2 cellular contexts compared by ENCODE assay signal in the genomic region with DNA sequence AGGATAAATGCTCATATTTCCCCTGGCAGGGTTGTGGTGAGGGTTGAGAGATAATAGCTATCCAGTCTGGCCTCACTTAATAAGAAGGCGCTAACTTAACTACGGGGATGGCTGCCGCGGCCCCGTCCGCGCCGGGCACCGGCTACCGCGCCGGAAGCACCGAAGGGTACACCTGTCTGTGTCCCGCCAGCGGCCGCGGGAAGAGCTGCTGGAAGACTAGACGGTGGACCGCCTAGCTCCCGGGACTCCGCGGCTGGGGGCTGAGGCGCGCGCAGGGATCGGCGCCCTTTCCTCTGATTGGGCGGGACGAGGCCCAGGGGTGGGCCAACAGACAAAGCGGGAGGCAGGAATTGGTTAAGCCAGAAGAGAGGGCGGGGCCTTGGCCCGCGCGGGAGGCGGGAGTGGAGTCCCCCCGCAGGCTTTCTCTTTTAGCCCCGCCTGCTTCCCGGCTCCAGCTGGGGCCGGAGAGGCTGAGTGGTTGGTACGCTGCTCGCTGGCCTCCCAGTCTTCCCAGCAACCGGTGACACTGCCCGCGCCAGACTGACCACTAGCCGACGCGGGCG.
TF ChIP-seq lines count a peak whose summit lies in the region.

A gene (plus strand): TSS at position 431 of the 563 bp plus-strand sequence. CDS start 9,051 bp downstream, outside the sequence.

TF ChIP-seq in A549, 52 proteins besides CTCF, POLR2A, EP300 and RAD21 (continued from another document):
- TF ChIP-seq, protein P1, sequence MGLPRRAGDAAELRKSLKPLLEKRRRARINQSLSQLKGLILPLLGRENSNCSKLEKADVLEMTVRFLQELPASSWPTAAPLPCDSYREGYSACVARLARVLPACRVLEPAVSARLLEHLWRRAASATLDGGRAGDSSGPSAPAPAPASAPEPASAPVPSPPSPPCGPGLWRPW (IDR thresholded peaks at IDR 0.05): no peak
- TF ChIP-seq RFX5 (IDR thresholded peaks at IDR 0.05): peak; percentile 99
- no peak for TF ChIP-seq CEBPB (IDR thresholded peaks at IDR 0.05)
- TF ChIP-seq TP53 (CRISPR knock-in tag; IDR thresholded peaks at IDR 0.05): no peak
- TF ChIP-seq, protein P2, sequence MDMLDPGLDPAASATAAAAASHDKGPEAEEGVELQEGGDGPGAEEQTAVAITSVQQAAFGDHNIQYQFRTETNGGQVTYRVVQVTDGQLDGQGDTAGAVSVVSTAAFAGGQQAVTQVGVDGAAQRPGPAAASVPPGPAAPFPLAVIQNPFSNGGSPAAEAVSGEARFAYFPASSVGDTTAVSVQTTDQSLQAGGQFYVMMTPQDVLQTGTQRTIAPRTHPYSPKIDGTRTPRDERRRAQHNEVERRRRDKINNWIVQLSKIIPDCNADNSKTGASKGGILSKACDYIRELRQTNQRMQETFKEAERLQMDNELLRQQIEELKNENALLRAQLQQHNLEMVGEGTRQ (IDR thresholded peaks at IDR 0.05): no peak
- TF ChIP-seq HOXB13 (CRISPR knock-in tag; IDR thresholded peaks at IDR 0.05; ENCODE audit: low read depth): no peak
- peak; percentile 79 for TF ChIP-seq PHF8 (IDR thresholded peaks at IDR 0.05; ENCODE audit: borderline replicate concordance, low read depth)
- 0 out of 3 replicates have a peak, but pooled peaks have one; percentile 10 for TF ChIP-seq SMC3 (IDR thresholded peaks at IDR 0.05)
- TF ChIP-seq, protein P3, sequence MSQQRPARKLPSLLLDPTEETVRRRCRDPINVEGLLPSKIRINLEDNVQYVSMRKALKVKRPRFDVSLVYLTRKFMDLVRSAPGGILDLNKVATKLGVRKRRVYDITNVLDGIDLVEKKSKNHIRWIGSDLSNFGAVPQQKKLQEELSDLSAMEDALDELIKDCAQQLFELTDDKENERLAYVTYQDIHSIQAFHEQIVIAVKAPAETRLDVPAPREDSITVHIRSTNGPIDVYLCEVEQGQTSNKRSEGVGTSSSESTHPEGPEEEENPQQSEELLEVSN (IDR thresholded peaks at IDR 0.05; ENCODE audit: borderline replicate concordance, low read depth): peak; percentile 55
- no peak for TF ChIP-seq HEYL (CRISPR knock-in tag; IDR thresholded peaks at IDR 0.05)
- TF ChIP-seq RCOR1 (IDR thresholded peaks at IDR 0.05; ENCODE audit: low read depth, low read length): no peak
- TF ChIP-seq ESRRA (IDR thresholded peaks at IDR 0.05; ENCODE audit: borderline replicate concordance, low read length): no peak
- no peak for TF ChIP-seq EHF (CRISPR knock-in tag; IDR thresholded peaks at IDR 0.05)
- no peak for TF ChIP-seq RARB (CRISPR knock-in tag; IDR thresholded peaks at IDR 0.05)
- TF ChIP-seq, protein P4, sequence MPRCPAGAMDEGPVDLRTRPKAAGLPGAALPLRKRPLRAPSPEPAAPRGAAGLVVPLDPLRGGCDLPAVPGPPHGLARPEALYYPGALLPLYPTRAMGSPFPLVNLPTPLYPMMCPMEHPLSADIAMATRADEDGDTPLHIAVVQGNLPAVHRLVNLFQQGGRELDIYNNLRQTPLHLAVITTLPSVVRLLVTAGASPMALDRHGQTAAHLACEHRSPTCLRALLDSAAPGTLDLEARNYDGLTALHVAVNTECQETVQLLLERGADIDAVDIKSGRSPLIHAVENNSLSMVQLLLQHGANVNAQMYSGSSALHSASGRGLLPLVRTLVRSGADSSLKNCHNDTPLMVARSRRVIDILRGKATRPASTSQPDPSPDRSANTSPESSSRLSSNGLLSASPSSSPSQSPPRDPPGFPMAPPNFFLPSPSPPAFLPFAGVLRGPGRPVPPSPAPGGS (IDR thresholded peaks at IDR 0.05): peak; percentile 55; the same call in 1 of the 3 replicates
- TF ChIP-seq, protein P5, sequence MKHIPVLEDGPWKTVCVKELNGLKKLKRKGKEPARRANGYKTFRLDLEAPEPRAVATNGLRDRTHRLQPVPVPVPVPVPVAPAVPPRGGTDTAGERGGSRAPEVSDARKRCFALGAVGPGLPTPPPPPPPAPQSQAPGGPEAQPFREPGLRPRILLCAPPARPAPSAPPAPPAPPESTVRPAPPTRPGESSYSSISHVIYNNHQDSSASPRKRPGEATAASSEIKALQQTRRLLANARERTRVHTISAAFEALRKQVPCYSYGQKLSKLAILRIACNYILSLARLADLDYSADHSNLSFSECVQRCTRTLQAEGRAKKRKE (CRISPR knock-in tag; IDR thresholded peaks at IDR 0.05; ENCODE audit: low read depth): no peak
- TF ChIP-seq CBX8 (IDR thresholded peaks at IDR 0.05): no peak
- no peak for TF ChIP-seq RNF2 (IDR thresholded peaks at IDR 0.05; ENCODE audit: borderline replicate concordance, low read depth)
- no peak for TF ChIP-seq NFE2L2 (conservative IDR thresholded peaks at IDR 0.05; ENCODE audit: low read length)

TF ChIP-seq in K562, 482 proteins besides CTCF, POLR2A, EP300 and RAD21 (continued from another document and continues in another):
- TF ChIP-seq, protein P6, sequence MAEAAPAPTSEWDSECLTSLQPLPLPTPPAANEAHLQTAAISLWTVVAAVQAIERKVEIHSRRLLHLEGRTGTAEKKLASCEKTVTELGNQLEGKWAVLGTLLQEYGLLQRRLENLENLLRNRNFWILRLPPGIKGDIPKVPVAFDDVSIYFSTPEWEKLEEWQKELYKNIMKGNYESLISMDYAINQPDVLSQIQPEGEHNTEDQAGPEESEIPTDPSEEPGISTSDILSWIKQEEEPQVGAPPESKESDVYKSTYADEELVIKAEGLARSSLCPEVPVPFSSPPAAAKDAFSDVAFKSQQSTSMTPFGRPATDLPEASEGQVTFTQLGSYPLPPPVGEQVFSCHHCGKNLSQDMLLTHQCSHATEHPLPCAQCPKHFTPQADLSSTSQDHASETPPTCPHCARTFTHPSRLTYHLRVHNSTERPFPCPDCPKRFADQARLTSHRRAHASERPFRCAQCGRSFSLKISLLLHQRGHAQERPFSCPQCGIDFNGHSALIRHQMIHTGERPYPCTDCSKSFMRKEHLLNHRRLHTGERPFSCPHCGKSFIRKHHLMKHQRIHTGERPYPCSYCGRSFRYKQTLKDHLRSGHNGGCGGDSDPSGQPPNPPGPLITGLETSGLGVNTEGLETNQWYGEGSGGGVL (CRISPR knock-in tag; IDR thresholded peaks at IDR 0.05): no peak
- no peak for TF ChIP-seq ZNF324 (CRISPR knock-in tag; IDR thresholded peaks at IDR 0.05)
- no peak for TF ChIP-seq MIER1 (IDR thresholded peaks at IDR 0.05; ENCODE audit: low read depth)
- TF ChIP-seq MAZ (CRISPR knock-in tag; conservative IDR thresholded peaks at IDR 0.05 in 1 of 2, IDR thresholded peaks at IDR 0.05 in 1 of 2): peak in 1 of 2 experiments; percentile 95
- no peak for TF ChIP-seq PTRF (tag; IDR thresholded peaks at IDR 0.05)
- no peak for TF ChIP-seq ETV6 (IDR thresholded peaks at IDR 0.05; ENCODE audit: borderline replicate concordance in 1 of 2, low read depth in 2 of 2, low read length in 1 of 2)
- TF ChIP-seq ETV6 (CRISPR knock-in tag; IDR thresholded peaks at IDR 0.05; ENCODE audit: borderline replicate concordance): no peak
- no peak for TF ChIP-seq ZNF436 (CRISPR knock-in tag; IDR thresholded peaks at IDR 0.05)
- no peak for TF ChIP-seq ZNF124 (CRISPR knock-in tag; IDR thresholded peaks at IDR 0.05)
- no peak for TF ChIP-seq ZNF57 (CRISPR knock-in tag; IDR thresholded peaks at IDR 0.05)
- no peak for TF ChIP-seq SMC3 (conservative IDR thresholded peaks at IDR 0.05; ENCODE audit: insufficient read depth, low read depth, low read length)
- TF ChIP-seq ZNF12 (CRISPR knock-in tag; IDR thresholded peaks at IDR 0.05): no peak
- peak; percentile 88 for TF ChIP-seq NFYB (IDR thresholded peaks at IDR 0.05; ENCODE audit: extremely low read depth, insufficient read length)
- TF ChIP-seq, protein P7, sequence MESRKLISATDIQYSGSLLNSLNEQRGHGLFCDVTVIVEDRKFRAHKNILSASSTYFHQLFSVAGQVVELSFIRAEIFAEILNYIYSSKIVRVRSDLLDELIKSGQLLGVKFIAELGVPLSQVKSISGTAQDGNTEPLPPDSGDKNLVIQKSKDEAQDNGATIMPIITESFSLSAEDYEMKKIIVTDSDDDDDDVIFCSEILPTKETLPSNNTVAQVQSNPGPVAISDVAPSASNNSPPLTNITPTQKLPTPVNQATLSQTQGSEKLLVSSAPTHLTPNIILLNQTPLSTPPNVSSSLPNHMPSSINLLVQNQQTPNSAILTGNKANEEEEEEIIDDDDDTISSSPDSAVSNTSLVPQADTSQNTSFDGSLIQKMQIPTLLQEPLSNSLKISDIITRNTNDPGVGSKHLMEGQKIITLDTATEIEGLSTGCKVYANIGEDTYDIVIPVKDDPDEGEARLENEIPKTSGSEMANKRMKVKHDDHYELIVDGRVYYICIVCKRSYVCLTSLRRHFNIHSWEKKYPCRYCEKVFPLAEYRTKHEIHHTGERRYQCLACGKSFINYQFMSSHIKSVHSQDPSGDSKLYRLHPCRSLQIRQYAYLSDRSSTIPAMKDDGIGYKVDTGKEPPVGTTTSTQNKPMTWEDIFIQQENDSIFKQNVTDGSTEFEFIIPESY (CRISPR knock-in tag; IDR thresholded peaks at IDR 0.05): no peak
- peak; percentile 27 to 39; a peak in 1 of 4 replicates for TF ChIP-seq SIN3A (IDR thresholded peaks at IDR 0.05; ENCODE audit: borderline replicate concordance in 2 of 2, control insufficient read depth in 1 of 2, low read depth in 2 of 2, low read length in 2 of 2)
- TF ChIP-seq EHMT2 (IDR thresholded peaks at IDR 0.05): no peak
- no peak for TF ChIP-seq SMAD1 (IDR thresholded peaks at IDR 0.05; ENCODE audit: low read depth, low read length, partially characterized antibody)
- TF ChIP-seq, protein P8, sequence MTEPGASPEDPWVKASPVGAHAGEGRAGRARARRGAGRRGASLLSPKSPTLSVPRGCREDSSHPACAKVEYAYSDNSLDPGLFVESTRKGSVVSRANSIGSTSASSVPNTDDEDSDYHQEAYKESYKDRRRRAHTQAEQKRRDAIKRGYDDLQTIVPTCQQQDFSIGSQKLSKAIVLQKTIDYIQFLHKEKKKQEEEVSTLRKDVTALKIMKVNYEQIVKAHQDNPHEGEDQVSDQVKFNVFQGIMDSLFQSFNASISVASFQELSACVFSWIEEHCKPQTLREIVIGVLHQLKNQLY (CRISPR knock-in tag; conservative IDR thresholded peaks at IDR 0.05): no peak
- TF ChIP-seq, protein P9, sequence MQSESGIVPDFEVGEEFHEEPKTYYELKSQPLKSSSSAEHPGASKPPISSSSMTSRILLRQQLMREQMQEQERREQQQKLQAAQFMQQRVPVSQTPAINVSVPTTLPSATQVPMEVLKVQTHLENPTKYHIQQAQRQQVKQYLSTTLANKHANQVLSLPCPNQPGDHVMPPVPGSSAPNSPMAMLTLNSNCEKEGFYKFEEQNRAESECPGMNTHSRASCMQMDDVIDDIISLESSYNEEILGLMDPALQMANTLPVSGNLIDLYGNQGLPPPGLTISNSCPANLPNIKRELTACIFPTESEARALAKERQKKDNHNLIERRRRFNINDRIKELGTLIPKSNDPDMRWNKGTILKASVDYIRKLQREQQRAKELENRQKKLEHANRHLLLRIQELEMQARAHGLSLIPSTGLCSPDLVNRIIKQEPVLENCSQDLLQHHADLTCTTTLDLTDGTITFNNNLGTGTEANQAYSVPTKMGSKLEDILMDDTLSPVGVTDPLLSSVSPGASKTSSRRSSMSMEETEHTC (IDR thresholded peaks at IDR 0.05): no peak
